23 cellular contexts compared by ENCODE assay signal in genomic region chr14:74429991-74430390, GRCh38. TPM values are rescaled to one million over a fixed set of nuclear protein-coding genes. Genes with fewer than 3 reads are reported as not detected.
"Had no signal": no experiment of that assay in that cellular context is flagged by ENCODE, and none has a peak within 500 bp of the region (broad histone marks: within the 10 kb centered on the region; RNA-seq: fewer than 3 reads in every experiment).

No MANE protein-coding gene starts in this region.

- H3K9me3 Mint-ChIP-seq: activated naive CD4-positive, alpha-beta T cell treated with anti-CD3 and anti-CD28 coated beads, Interleukin-2, amount 50 U/mL, for 72 hours; nephron progenitor cell had no signal

- ATAC-seq: activated naive CD4-positive, alpha-beta T cell treated with anti-CD3 and anti-CD28 coated beads, Interleukin-2, amount 50 U/mL, for 72 hours; foreskin keratinocyte had no signal

- H3K27me3 ChIP-seq: right atrium auricular region had no signal

- H3K27ac ChIP-seq: foreskin keratinocyte, left ventricle myocardium inferior, right atrium auricular region had no signal

- H3K27ac Mint-ChIP-seq: activated naive CD4-positive, alpha-beta T cell treated with anti-CD3 and anti-CD28 coated beads, Interleukin-2, amount 50 U/mL, for 72 hours; nephron progenitor cell; progenitor cell of endocrine pancreas had no signal

- H3K9me3 ChIP-seq: left ventricle myocardium inferior, right atrium auricular region had no signal

- H3K4me3 Mint-ChIP-seq: nephron progenitor cell had no signal

- H3K36me3 Mint-ChIP-seq: activated naive CD4-positive, alpha-beta T cell treated with anti-CD3 and anti-CD28 coated beads, Interleukin-2, amount 50 U/mL, for 72 hours had no signal

- H3K4me3 ChIP-seq: left ventricle myocardium inferior, right atrium auricular region had no signal

- H3K36me3 ChIP-seq: left ventricle myocardium inferior, right atrium auricular region had no signal

- H3K4me1 ChIP-seq: foreskin keratinocyte had no signal

- DNase-seq: activated CD4-positive, alpha-beta T cell treated with anti-CD3 and anti-CD28 coated beads, Interleukin-2, amount 50 U/mL, for 1 hour; activated gamma-delta T cell; foreskin keratinocyte; hippocampal formation; kidney; left ventricle myocardium inferior; mammary epithelial cell; nephron progenitor cell; stimulated activated CD4-positive, alpha-beta T cell treated with anti-CD3 and anti-CD28 coated beads, Interleukin-12 subunit alpha, Interleukin-12 subunit beta, amount 100 ng/mL, for 4 hours; stimulated activated CD4-positive, alpha-beta T cell treated with anti-CD3 and anti-CD28 coated beads, Interleukin-1b, Interleukin-23, amount 100 ng/mL, for 48 hours; stimulated activated CD8-positive, alpha-beta memory T cell treated with anti-CD3 and anti-CD28 coated beads, Interleukin-4, amount 100 ng/mL, for 48 hours; stimulated activated naive CD4-positive, alpha-beta T cell; T-helper 1 cell; T-helper 9 cell had no signal

- H3K4me1 Mint-ChIP-seq: nephron progenitor cell had no signal

RNA-seq across cellular contexts. Expression of gene SYNDIG1L, which starts 4.0 kb away (rescaled TPM):
- total RNA-seq: activated naive CD4-positive, alpha-beta T cell treated with anti-CD3 and anti-CD28 coated beads, Interleukin-2, amount 50 U/mL, for 72 hours; chondrocyte; dermis microvascular lymphatic vessel endothelial cell; epithelial cell of proximal tubule; fibroblast of lung; foreskin keratinocyte; mammary epithelial cell; osteoblast; urinary bladder had no signal
